ENCODE assay signal across 1 cellular context in the genomic region with DNA sequence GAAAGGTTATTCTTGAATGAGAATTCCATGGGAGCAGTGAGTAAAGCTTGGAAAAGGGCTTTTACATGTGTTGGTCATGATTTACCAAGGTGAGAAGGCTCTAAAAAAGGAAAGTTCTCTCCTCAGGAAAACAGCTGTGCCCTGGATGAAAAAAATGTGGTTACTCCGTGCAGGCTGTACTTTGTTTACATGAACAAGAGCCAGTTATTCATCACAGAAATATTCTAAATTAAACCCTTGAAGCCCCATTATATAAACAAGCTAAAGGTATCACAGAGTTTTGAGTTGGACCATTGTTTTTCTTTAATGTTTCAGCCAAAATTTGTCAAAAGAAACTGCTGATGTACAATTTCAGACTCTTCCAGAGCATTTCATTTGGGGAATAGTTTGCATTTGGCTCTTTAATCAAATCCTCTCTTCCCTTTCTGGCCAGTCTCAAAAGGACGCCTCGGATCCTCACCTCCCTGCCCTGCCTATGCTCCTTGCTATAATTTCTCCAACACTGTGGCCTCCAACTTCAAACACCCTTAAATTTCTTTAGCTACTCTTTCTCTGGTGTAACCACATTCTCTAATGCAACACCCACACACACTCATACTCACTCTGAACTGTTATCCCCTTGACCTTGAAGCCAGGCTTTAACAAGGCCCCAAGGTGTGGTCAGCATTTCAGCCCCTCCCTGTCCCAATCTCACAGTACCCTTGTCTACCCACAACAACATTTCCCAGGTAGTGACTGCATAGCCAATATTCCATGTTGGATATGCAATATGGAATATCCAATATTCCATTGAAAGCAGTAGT.
A peak's percentile ranks its signal among the peaks of the same experiment; 100 is the strongest.
TF ChIP-seq lines count a peak whose summit lies in the region.

No MANE protein-coding gene starts in this region.

TF ChIP-seq in GM12878, 131 proteins besides CTCF, POLR2A, EP300 and RAD21:
- TF ChIP-seq RUNX3 (IDR thresholded peaks at IDR 0.05; ENCODE audit: low read length) (0 out of 2 replicates have a peak, but pooled peaks have one; percentile 22), IKZF1 (conservative IDR thresholded peaks at IDR 0.05) (peak; percentile 40; the same call in 1 of the 2 replicates), IKZF2 (IDR thresholded peaks at IDR 0.05) (peak in 1 of 2 experiments; percentile 10; a peak in 1 of 4 replicates), PAX8 (IDR thresholded peaks at IDR 0.05) (no peak), NR2F1 (conservative IDR thresholded peaks at IDR 0.05) (peak; percentile 71)
